ENCODE assay signal across 9 cellular contexts in the genomic region with DNA sequence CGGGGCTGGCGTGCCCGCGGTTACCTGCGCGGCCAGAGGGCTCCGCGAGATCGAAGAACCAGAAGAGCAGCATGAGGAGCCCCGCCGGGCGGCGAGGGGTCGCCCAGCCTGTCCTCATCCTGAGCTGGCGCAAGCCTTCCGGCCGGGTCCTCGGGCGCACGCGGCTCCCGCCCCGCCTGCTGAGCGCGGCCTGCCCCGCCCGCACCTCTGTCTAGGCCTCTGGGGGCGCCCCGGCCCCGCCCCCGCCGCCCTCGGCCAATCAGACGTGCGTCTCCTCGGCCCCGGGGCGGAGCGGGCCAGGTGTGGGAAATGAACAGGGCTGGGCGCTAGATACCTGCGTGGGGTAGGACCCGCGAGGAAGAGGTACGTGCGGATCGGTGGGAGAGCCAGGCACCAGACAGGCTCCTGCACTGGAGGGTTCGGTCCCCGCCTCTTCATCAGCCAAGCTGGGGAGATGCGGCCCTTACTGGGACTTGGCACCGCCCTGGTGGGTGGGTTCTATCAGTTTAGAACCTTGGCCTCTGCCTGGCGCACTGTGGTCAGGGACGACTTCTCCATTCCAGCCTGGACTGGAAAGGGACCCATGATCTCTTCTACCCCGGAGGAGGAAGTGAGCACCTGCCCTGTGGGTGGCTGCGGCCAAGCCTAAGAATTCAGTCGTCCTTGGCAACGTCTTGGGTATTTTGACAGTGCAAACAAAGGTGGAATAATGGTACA. TPM values are rescaled to one million over a fixed set of nuclear protein-coding genes. Genes with fewer than 3 reads are reported as not detected.
DNase-seq lines count a peak whose midpoint lies in the region; ATAC-seq lines count a peak whose summit lies in the region.
"Had no signal": no experiment of that assay in that cellular context is flagged by ENCODE, and none has a peak within 500 bp of the region (broad histone marks: within the 10 kb centered on the region; RNA-seq: fewer than 3 reads in every experiment).

A gene (minus strand): TSS at position 192 of the 717 bp plus-strand sequence.

- peaks cover 15% of the 10 kb centered on the region for H3K36me3 Mint-ChIP-seq in activated naive CD8-positive, alpha-beta T cell treated with anti-CD3 and anti-CD28 coated beads for 36 hours

- H3K27ac Mint-ChIP-seq in activated naive CD8-positive, alpha-beta T cell treated with anti-CD3 and anti-CD28 coated beads for 36 hours: peak within 1 kb of the TSS; percentile 96

- H3K27ac ChIP-seq in SK-N-MC (no peak within 1 kb of the TSS), skin epidermis (peak within 1 kb of the TSS; percentile 14 to 90 (median 76))
- H3K27ac ChIP-seq: C4-2B had no signal

- no peaks in the 10 kb centered on the region for H3K9me3 ChIP-seq in SK-N-MC (ENCODE audit: low read depth, low read length)

- H3K4me3 ChIP-seq in SK-N-MC (peak within 1 kb of the TSS; percentile 51), skin epidermis (peak within 1 kb of the TSS; percentile 38 to 70 (median 56))

- H3K36me3 ChIP-seq in SK-N-MC (ENCODE audit: insufficient read depth, low read length): no peaks in the 10 kb centered on the region

- DNase-seq in NCI-H2196 (lab: John Stamatoyannopoulos, UW; ENCODE audit: unreplicated experiment) (peak; percentile 37), NCI-H2196 treated with DMSO at 0.1 percent for 48 hours (lab: John Stamatoyannopoulos, UW; ENCODE audit: unreplicated experiment) (no peak), SK-N-MC (ENCODE audit: low read depth, low spot score) (no peak), iPS DF 4.7 (ENCODE audit: extremely low read depth, low spot score) (peak; percentile 25), AG08396 (ENCODE audit: low spot score) (no peak)
- DNase-seq in activated naive CD8-positive, alpha-beta T cell treated with anti-CD3 and anti-CD28 coated beads for 36 hours: peak; percentile 87

- peaks cover 50% of the 10 kb centered on the region for H3K4me1 Mint-ChIP-seq in activated naive CD8-positive, alpha-beta T cell treated with anti-CD3 and anti-CD28 coated beads for 36 hours

- peak; percentile 76 for ATAC-seq in HG03097 (IDR thresholded peaks at IDR 0.05; ENCODE audit: low FRiP score, unreplicated experiment)

- no peaks in the 10 kb centered on the region for H3K9me3 Mint-ChIP-seq in activated naive CD8-positive, alpha-beta T cell treated with anti-CD3 and anti-CD28 coated beads for 36 hours

- H3K9ac ChIP-seq in SK-N-MC (ENCODE audit: insufficient read length): no peak within 1 kb of the TSS

- H3K27me3 Mint-ChIP-seq in activated naive CD8-positive, alpha-beta T cell treated with anti-CD3 and anti-CD28 coated beads for 36 hours: no peaks in the 10 kb centered on the region

- H3K4me3 Mint-ChIP-seq in activated naive CD8-positive, alpha-beta T cell treated with anti-CD3 and anti-CD28 coated beads for 36 hours: peak within 1 kb of the TSS; percentile 99

RNA-seq across cellular contexts. Expression of the gene that starts here (rescaled TPM):
- 10 to 100 TPM; 22.2 to 24.0 TPM for total RNA-seq in activated naive CD8-positive, alpha-beta T cell treated with anti-CD3 and anti-CD28 coated beads for 36 hours

Comparison
In these comparisons a context has a peak if more than half of its experiments do, and no peak if none do; other contexts are left out.
1. DNase-seq: peak in NCI-H2196 (single experiment), activated naive CD8-positive, alpha-beta T cell treated with anti-CD3 and anti-CD28 coated beads for 36 hours (single experiment) and iPS DF 4.7 (single experiment); none in NCI-H2196 treated with DMSO at 0.1 percent for 48 hours (single experiment), SK-N-MC (single experiment) and AG08396 (single experiment).